In genomic region chr7:44158873-44159631, GRCh38 we compare ENCODE assay signal across 17 cellular contexts. TPM values are rescaled to one million over a fixed set of nuclear protein-coding genes. Genes with fewer than 3 reads are reported as not detected.
DNase-seq lines count a peak whose midpoint lies in the region; ATAC-seq and TF ChIP-seq lines count a peak whose summit lies in the region.
"Had no signal": no experiment of that assay in that cellular context is flagged by ENCODE, and none has a peak within 500 bp of the region (broad histone marks: within the 10 kb centered on the region; RNA-seq: fewer than 3 reads in every experiment).

No MANE protein-coding gene starts in this region.

- no peak overlapping the region for H3K27ac Mint-ChIP-seq in stimulated activated naive B cell treated with anti-CD40 and anti-IgM and Interleukin-4, amounts not matched to agents 10 μg/mL and 1 μg/mL and 100 μg/mL, for 72 hours

- no peak overlapping the region for H2BK120ac ChIP-seq in mesenchymal stem cell (ENCODE audit: low read depth, low read length)

- no peaks in the 10 kb centered on the region for H3K79me1 ChIP-seq in mesenchymal stem cell (replicated peaks; ENCODE audit: low read length, poor library complexity, severe bottlenecking)

- WGBS in mesenchymal stem cell: 88% methylated on average over 11 of the region's 12 CpGs

- H3K36me3 ChIP-seq in mesenchymal stem cell (ENCODE audit: control insufficient read depth in 1 of 2, insufficient read depth in 2 of 2, low read depth in 1 of 2, low read length in 2 of 2): no peaks in the 10 kb centered on the region
- H3K36me3 ChIP-seq: SJCRH30 had no signal

- no peaks in the 10 kb centered on the region for H3K9me3 ChIP-seq in mesenchymal stem cell (ENCODE audit: control insufficient read depth, low read length)
- H3K9me3 ChIP-seq: SJCRH30 had no signal

- peaks cover 18% of the 10 kb centered on the region for H3K4me1 ChIP-seq in mesenchymal stem cell (ENCODE audit: control insufficient read depth, insufficient read depth, low read depth, low read length)

- no peak overlapping the region for H2AFZ ChIP-seq in mesenchymal stem cell (ENCODE audit: low read depth, low read length)

- peaks cover 0 to 24% of the 10 kb centered on the region in 2 experiments for H3K27me3 ChIP-seq in mesenchymal stem cell (ENCODE audit: control insufficient read depth in 1 of 2, insufficient read depth in 1 of 2, low read length in 2 of 2)
- H3K27me3 ChIP-seq: SJCRH30 had no signal

- H3K4ac ChIP-seq in mesenchymal stem cell (ENCODE audit: low read depth in 1 of 2, low read length in 2 of 2): no peak overlapping the region

- H3K4me1 Mint-ChIP-seq in stimulated activated naive B cell treated with anti-CD40 and anti-IgM and Interleukin-4, amounts not matched to agents 10 μg/mL and 1 μg/mL and 100 μg/mL, for 72 hours: no peaks in the 10 kb centered on the region
- H3K4me1 Mint-ChIP-seq: CD4-positive, alpha-beta memory T cell; IgD-negative memory B cell had no signal

- H3K9ac ChIP-seq in mesenchymal stem cell (ENCODE audit: low read length): no peak overlapping the region

- DNase-seq in cardiac septum (ENCODE audit: low spot score): peak; percentile 60
- no peak for DNase-seq in Right ventricle myocardium superior
- DNase-seq in caudate nucleus (lab: John Stamatoyannopoulos, UW): peak in 24 of 61 donors; percentile 14 to 60 (median 26)
- DNase-seq in mesenchymal stem cell: no peak
- peak in 31 of 49 donors; percentile 7 to 75 (median 50) for DNase-seq in substantia nigra (lab: John Stamatoyannopoulos, UW)
- DNase-seq in stimulated activated naive B cell treated with anti-CD40 and anti-IgM and Interleukin-4, amounts not matched to agents 10 μg/mL and 1 μg/mL and 100 μg/mL, for 72 hours: no peak
- DNase-seq in COLO829 (ENCODE audit: low spot score): no peak
- DNase-seq: AML-193; CD4-positive, alpha-beta memory T cell; NCI-H1417; NCI-H2171 treated with DMSO at 0.1 percent for 48 hours; NCI-H510A; SJCRH30 had no signal

- no peak overlapping the region for H4K8ac ChIP-seq in mesenchymal stem cell (ENCODE audit: low read length)

- H2BK5ac ChIP-seq in mesenchymal stem cell (ENCODE audit: low read depth, low read length, poor library complexity, severe bottlenecking): no peak overlapping the region

- no peak overlapping the region for H3K18ac ChIP-seq in mesenchymal stem cell (ENCODE audit: low read depth in 1 of 2, low read length in 2 of 2)

- no peak overlapping the region for H3K4me3 Mint-ChIP-seq in stimulated activated naive B cell treated with anti-CD40 and anti-IgM and Interleukin-4, amounts not matched to agents 10 μg/mL and 1 μg/mL and 100 μg/mL, for 72 hours
- H3K4me3 Mint-ChIP-seq: CD4-positive, alpha-beta memory T cell; IgD-negative memory B cell had no signal

- H3K4me2 ChIP-seq in mesenchymal stem cell (ENCODE audit: low read length, poor library complexity, severe bottlenecking): no peak overlapping the region

- ATAC-seq in Right ventricle myocardium superior (ENCODE audit: poor library complexity) (no peak), SK-N-SH treated with all-trans-retinoic acid at 6 μM for 48 hours (no peak)
- ATAC-seq in stimulated activated naive B cell treated with anti-CD40 and anti-IgM and Interleukin-4, amounts not matched to agents 10 μg/mL and 1 μg/mL and 100 μg/mL, for 72 hours (replicated peaks): no peak

- H3K27ac ChIP-seq in caudate nucleus (ENCODE audit: low read depth, low read length) (peak overlapping the region; percentile 52), mesenchymal stem cell (ENCODE audit: low read length, poor library complexity, severe bottlenecking) (no peak overlapping the region), substantia nigra (ENCODE audit: low read depth, low read length, poor library complexity, severe bottlenecking) (no peak overlapping the region)
- H3K27ac ChIP-seq: SJCRH30 had no signal

- H3K27me3 Mint-ChIP-seq in stimulated activated naive B cell treated with anti-CD40 and anti-IgM and Interleukin-4, amounts not matched to agents 10 μg/mL and 1 μg/mL and 100 μg/mL, for 72 hours: no peaks in the 10 kb centered on the region
- H3K27me3 Mint-ChIP-seq: IgD-negative memory B cell had no signal

- no peak overlapping the region for H3K23ac ChIP-seq in mesenchymal stem cell (ENCODE audit: low read length in 2 of 2)

- no peak overlapping the region for H2BK15ac ChIP-seq in mesenchymal stem cell (ENCODE audit: low read depth, poor library complexity, severe bottlenecking)

- no peak overlapping the region for H2BK12ac ChIP-seq in mesenchymal stem cell (ENCODE audit: low read length in 2 of 2)

- no peaks in the 10 kb centered on the region for H3K36me3 Mint-ChIP-seq in stimulated activated naive B cell treated with anti-CD40 and anti-IgM and Interleukin-4, amounts not matched to agents 10 μg/mL and 1 μg/mL and 100 μg/mL, for 72 hours
- H3K36me3 Mint-ChIP-seq: CD4-positive, alpha-beta memory T cell; IgD-negative memory B cell had no signal

- peak overlapping the region in 1 of 2 experiments; percentile 1 for H3K4me3 ChIP-seq in mesenchymal stem cell (ENCODE audit: insufficient read depth in 1 of 2, low read depth in 1 of 2, low read length in 2 of 2)
- H3K4me3 ChIP-seq: SJCRH30 had no signal

- intact Hi-C loops in cardiac septum (cut with DNase I) (no loop called here), Right ventricle myocardium superior (cut with DNase I) (no loop called here)

- peak overlapping the region; percentile 15 for H4K91ac ChIP-seq in mesenchymal stem cell (ENCODE audit: low read length)

- H3K9me3 Mint-ChIP-seq in stimulated activated naive B cell treated with anti-CD40 and anti-IgM and Interleukin-4, amounts not matched to agents 10 μg/mL and 1 μg/mL and 100 μg/mL, for 72 hours: peaks cover 0 to under 1% of the 10 kb centered on the region in 2 donors

- no peak overlapping the region for H2AK5ac ChIP-seq in mesenchymal stem cell (ENCODE audit: low read length, severe bottlenecking)

- peak overlapping the region in 1 of 2 experiments; percentile 68 for H3K14ac ChIP-seq in mesenchymal stem cell (ENCODE audit: low read length in 2 of 2)

TF ChIP-seq in SK-N-SH treated with all-trans-retinoic acid at 6 μM for 48 hours, 23 proteins besides CTCF, POLR2A, EP300 and RAD21 (continues in another document):
- TF ChIP-seq CREB5 (CRISPR knock-in tag; IDR thresholded peaks at IDR 0.05; ENCODE audit: low read depth) (no peak), ZNF565 (CRISPR knock-in tag; conservative IDR thresholded peaks at IDR 0.05; ENCODE audit: low read depth) (no peak), CSRNP3 (CRISPR knock-in tag; IDR thresholded peaks at IDR 0.05) (no peak), ESRRG (CRISPR knock-in tag; IDR thresholded peaks at IDR 0.05) (no peak), ZFP30 (CRISPR knock-in tag; IDR thresholded peaks at IDR 0.05) (no peak), ZNF70 (CRISPR knock-in tag; IDR thresholded peaks at IDR 0.05) (no peak), BACH2 (CRISPR knock-in tag; IDR thresholded peaks at IDR 0.05; ENCODE audit: borderline replicate concordance) (no peak)

RNA-seq across cellular contexts. Expression of gene MYL7, which starts 17.9 kb away (rescaled TPM):
- total RNA-seq in cardiac septum (2,493 TPM), Right ventricle myocardium superior (2,290 TPM)
- polyA plus RNA-seq in mesenchymal stem cell (2013, experiment 1 of 2): not detected
- not detected for polyA plus RNA-seq in mesenchymal stem cell (2013, experiment 2 of 2)
- total RNA-seq: CD4-positive, alpha-beta memory T cell; Daoy; LHCN-M2; SJCRH30 had no signal
- polyA plus RNA-seq: CD4-positive, alpha-beta memory T cell; IgD-negative memory B cell had no signal

RNA-seq across cellular contexts. Expression of gene GCK, which starts 30.2 kb away (rescaled TPM):
- 3.7 TPM for total RNA-seq in cardiac septum
- 1.3 TPM for total RNA-seq in Right ventricle myocardium superior
- 0.06 TPM for polyA plus RNA-seq in mesenchymal stem cell (2013, experiment 1 of 2)
- 0.10 TPM for polyA plus RNA-seq in mesenchymal stem cell (2013, experiment 2 of 2)
- total RNA-seq: LHCN-M2, SJCRH30 had no signal

RNA-seq across cellular contexts. Expression of gene POLD2, which starts 35.7 kb away (rescaled TPM):
- total RNA-seq in cardiac septum (88.1 TPM), Right ventricle myocardium superior (75.3 TPM)
- 59.3 TPM for polyA plus RNA-seq in mesenchymal stem cell (2013, experiment 1 of 2)
- 56.2 TPM for polyA plus RNA-seq in mesenchymal stem cell (2013, experiment 2 of 2)

RNA-seq across cellular contexts. Expression of gene YKT6, which starts 41.7 kb away (rescaled TPM):
- total RNA-seq in cardiac septum (56.1 TPM), Right ventricle myocardium superior (48.9 TPM)
- polyA plus RNA-seq in mesenchymal stem cell (2013, experiment 1 of 2): 133 TPM
- 137 TPM for polyA plus RNA-seq in mesenchymal stem cell (2013, experiment 2 of 2)

RNA-seq across cellular contexts. Expression of gene AEBP1, which starts 54.9 kb away (rescaled TPM):
- total RNA-seq in cardiac septum (93.1 TPM), Right ventricle myocardium superior (12.4 TPM)
- polyA plus RNA-seq in mesenchymal stem cell (2013, experiment 1 of 2): 95.5 TPM
- polyA plus RNA-seq in mesenchymal stem cell (2013, experiment 2 of 2): 88.2 TPM
- total RNA-seq: Daoy, LHCN-M2 had no signal

Comparison
In these comparisons a context has a peak if more than half of its experiments do, and no peak if none do; other contexts are left out.
1. DNase-seq: peak in cardiac septum (single experiment) and substantia nigra (31 of 49); none in Right ventricle myocardium superior (single experiment), mesenchymal stem cell (single experiment), stimulated activated naive B cell treated with anti-CD40 and anti-IgM and Interleukin-4, amounts not matched to agents 10 μg/mL and 1 μg/mL and 100 μg/mL, for 72 hours (single experiment) and COLO829 (single experiment).